ENCODE assay signal across 17 cellular contexts in the genomic region with DNA sequence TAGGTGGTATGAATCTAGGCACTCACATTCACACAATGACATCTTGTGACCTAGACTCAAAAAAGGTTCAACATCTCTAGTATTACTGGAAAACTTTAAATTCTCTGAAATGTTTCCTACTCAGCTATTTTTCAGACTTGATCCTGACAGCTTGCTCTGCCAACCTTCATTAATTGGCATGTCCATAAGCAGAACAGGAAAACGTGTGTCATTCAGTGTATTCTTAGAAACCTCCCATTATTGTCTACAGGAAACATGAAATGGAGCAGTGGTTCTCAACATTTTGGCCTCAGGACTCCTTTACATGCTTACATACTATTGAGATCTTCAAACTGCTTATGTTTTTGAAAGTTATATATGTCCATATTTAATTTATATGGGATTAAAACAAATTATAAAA.
DNase-seq lines count a peak whose midpoint lies in the region; ATAC-seq and TF ChIP-seq lines count a peak whose summit lies in the region.
"Had no signal": no experiment of that assay in that cellular context is flagged by ENCODE, and none has a peak within 500 bp of the region (broad histone marks: within the 10 kb centered on the region; RNA-seq: fewer than 3 reads in every experiment).

No MANE protein-coding gene starts in this region.

- no peaks in the 10 kb centered on the region for H3K9me3 Mint-ChIP-seq in activated CD8-positive, alpha-beta T cell treated with anti-CD3 and anti-CD28 coated beads for 36 hours

- H3K4me1 ChIP-seq in gastrocnemius medialis = no peaks in the 10 kb centered on the region
- H3K4me1 ChIP-seq: HAP-1 had no signal

- H3K27ac Mint-ChIP-seq in activated CD8-positive, alpha-beta T cell treated with anti-CD3 and anti-CD28 coated beads for 36 hours = no peak overlapping the region

- TF ChIP-seq CTCF in activated CD8-positive, alpha-beta T cell treated with anti-CD3 and anti-CD28 coated beads for 36 hours (IDR thresholded peaks at IDR 0.05) = no peak
- TF ChIP-seq CTCF in gastrocnemius medialis (IDR thresholded peaks at IDR 0.05 in 4 of 5, conservative IDR thresholded peaks at IDR 0.05 in 1 of 5) (no peak), coronary artery (IDR thresholded peaks at IDR 0.05) (no peak)

- no peaks in the 10 kb centered on the region for H3K27me3 ChIP-seq in gastrocnemius medialis

- intact Hi-C loops in left ventricle myocardium superior (cut with micrococcal nuclease) (no loop called here), cardiac septum (cut with DNase I) (no loop called here), gastrocnemius medialis (cut with DNase I; ENCODE audit: low total_unique reads) (no loop called here)
- intact Hi-C loops in activated CD8-positive, alpha-beta T cell treated with anti-CD3 and anti-CD28 coated beads for 36 hours (cut with micrococcal nuclease) = no loop called here

- DNase-seq in left ventricle myocardium superior = no peak
- DNase-seq in cardiac septum (ENCODE audit: low spot score) = no peak
- peak; percentile 57 for DNase-seq in NCI-H69 (lab: John Stamatoyannopoulos, UW)
- peak; percentile 60 for DNase-seq in glomerular endothelial cell (ENCODE audit: extremely low read depth, low read depth, low spot score)
- no peak for DNase-seq in activated CD8-positive, alpha-beta T cell treated with anti-CD3 and anti-CD28 coated beads for 36 hours
- no peak for DNase-seq in gastrocnemius medialis
- no peak for DNase-seq in coronary artery (ENCODE audit: low spot score)
- DNase-seq: DND-41, GF-D8, KG1, NCI-H1417 treated with DMSO at 0.1 percent for 48 hours, NCI-H2029 treated with DMSO at 0.1 percent for 48 hours, NCI-H524, Right ventricle myocardium superior had no signal

- H3K27me3 Mint-ChIP-seq in activated CD8-positive, alpha-beta T cell treated with anti-CD3 and anti-CD28 coated beads for 36 hours = no peaks in the 10 kb centered on the region

- no peaks in the 10 kb centered on the region for H3K36me3 ChIP-seq in gastrocnemius medialis
- H3K36me3 ChIP-seq: HAP-1 had no signal

- H3K27ac ChIP-seq in gastrocnemius medialis = no peak overlapping the region
- no peak overlapping the region for H3K27ac ChIP-seq in coronary artery
- H3K27ac ChIP-seq: C4-2B, SK-N-MC had no signal

- in situ Hi-C loops in gastrocnemius medialis (cut with MboI; ENCODE audit: low sequenced_read_pairs in 4 of 4) = no loop called here

- no peaks in the 10 kb centered on the region for H3K36me3 Mint-ChIP-seq in activated CD8-positive, alpha-beta T cell treated with anti-CD3 and anti-CD28 coated beads for 36 hours (ENCODE audit: low read depth)

- no peak overlapping the region for H3K4me3 ChIP-seq in gastrocnemius medialis
- no peak overlapping the region for H3K4me3 ChIP-seq in coronary artery
- H3K4me3 ChIP-seq: HAP-1, SK-N-MC had no signal

- CTCF ChIA-PET in activated CD8-positive, alpha-beta T cell treated with anti-CD3 and anti-CD28 coated beads for 36 hours (lab: Charles Lee) = no interaction called here

- no peaks in the 10 kb centered on the region for H3K9me3 ChIP-seq in gastrocnemius medialis
- H3K9me3 ChIP-seq: HAP-1 had no signal

- H3K4me3 Mint-ChIP-seq in activated CD8-positive, alpha-beta T cell treated with anti-CD3 and anti-CD28 coated beads for 36 hours = no peak overlapping the region

- no peak for TF ChIP-seq POLR2A in gastrocnemius medialis (IDR thresholded peaks at IDR 0.05)

- ATAC-seq in left ventricle myocardium superior = peak; percentile 30
- no peak for ATAC-seq in activated CD8-positive, alpha-beta T cell treated with anti-CD3 and anti-CD28 coated beads for 36 hours
- no peak for ATAC-seq in gastrocnemius medialis

- POLR2A ChIA-PET in activated CD8-positive, alpha-beta T cell treated with anti-CD3 and anti-CD28 coated beads for 36 hours (lab: Charles Lee) = no interaction called here

- H3K4me1 Mint-ChIP-seq in activated CD8-positive, alpha-beta T cell treated with anti-CD3 and anti-CD28 coated beads for 36 hours (ENCODE audit: low read depth) = no peaks in the 10 kb centered on the region

Comparison
In these comparisons a context has a peak if more than half of its experiments do, and no peak if none do; other contexts are left out.
1. DNase-seq: peak in NCI-H69 (single experiment) and glomerular endothelial cell (single experiment); none in left ventricle myocardium superior (single experiment), cardiac septum (single experiment), activated CD8-positive, alpha-beta T cell treated with anti-CD3 and anti-CD28 coated beads for 36 hours (single experiment), gastrocnemius medialis (0 of 2) and coronary artery (single experiment).